1 cellular context compared by ENCODE assay signal in genomic region chr1:41032147-41032546, GRCh38.
TF ChIP-seq lines count a peak whose summit lies in the region.

No MANE protein-coding gene starts in this region.

TF ChIP-seq in HepG2, 621 proteins besides CTCF, POLR2A, EP300 and RAD21:
- TF ChIP-seq ZNF773 (CRISPR knock-in tag; IDR thresholded peaks at IDR 0.05; ENCODE audit: borderline replicate concordance) (no peak), ARNT (IDR thresholded peaks at IDR 0.05) (no peak), STAT6 (CRISPR knock-in tag; IDR thresholded peaks at IDR 0.05; ENCODE audit: borderline replicate concordance) (no peak), UBTF (CRISPR knock-in tag; IDR thresholded peaks at IDR 0.05) (no peak), ZNF788 (CRISPR knock-in tag; IDR thresholded peaks at IDR 0.05; ENCODE audit: borderline replicate concordance) (no peak), ZNF720 (CRISPR knock-in tag; IDR thresholded peaks at IDR 0.05) (no peak), RFX3 (CRISPR knock-in tag; IDR thresholded peaks at IDR 0.05) (no peak), ZNF101 (CRISPR knock-in tag; IDR thresholded peaks at IDR 0.05; ENCODE audit: borderline replicate concordance, low read depth) (no peak), NBN (conservative IDR thresholded peaks at IDR 0.05) (no peak), ZBTB7A (CRISPR knock-in tag; IDR thresholded peaks at IDR 0.05) (no peak), ZNF224 (CRISPR knock-in tag; IDR thresholded peaks at IDR 0.05) (no peak), ZMYM4 (CRISPR knock-in tag; IDR thresholded peaks at IDR 0.05) (no peak), ZNF747 (CRISPR knock-in tag; IDR thresholded peaks at IDR 0.05; ENCODE audit: borderline replicate concordance) (no peak), SAP130 (CRISPR knock-in tag; IDR thresholded peaks at IDR 0.05; ENCODE audit: low read depth) (no peak), ZNF790 (CRISPR knock-in tag; IDR thresholded peaks at IDR 0.05; ENCODE audit: borderline replicate concordance) (no peak), RBM39 (IDR thresholded peaks at IDR 0.05; ENCODE audit: low read depth, low read length, poor library complexity, severe bottlenecking) (no peak)
- TF ChIP-seq, protein P1, sequence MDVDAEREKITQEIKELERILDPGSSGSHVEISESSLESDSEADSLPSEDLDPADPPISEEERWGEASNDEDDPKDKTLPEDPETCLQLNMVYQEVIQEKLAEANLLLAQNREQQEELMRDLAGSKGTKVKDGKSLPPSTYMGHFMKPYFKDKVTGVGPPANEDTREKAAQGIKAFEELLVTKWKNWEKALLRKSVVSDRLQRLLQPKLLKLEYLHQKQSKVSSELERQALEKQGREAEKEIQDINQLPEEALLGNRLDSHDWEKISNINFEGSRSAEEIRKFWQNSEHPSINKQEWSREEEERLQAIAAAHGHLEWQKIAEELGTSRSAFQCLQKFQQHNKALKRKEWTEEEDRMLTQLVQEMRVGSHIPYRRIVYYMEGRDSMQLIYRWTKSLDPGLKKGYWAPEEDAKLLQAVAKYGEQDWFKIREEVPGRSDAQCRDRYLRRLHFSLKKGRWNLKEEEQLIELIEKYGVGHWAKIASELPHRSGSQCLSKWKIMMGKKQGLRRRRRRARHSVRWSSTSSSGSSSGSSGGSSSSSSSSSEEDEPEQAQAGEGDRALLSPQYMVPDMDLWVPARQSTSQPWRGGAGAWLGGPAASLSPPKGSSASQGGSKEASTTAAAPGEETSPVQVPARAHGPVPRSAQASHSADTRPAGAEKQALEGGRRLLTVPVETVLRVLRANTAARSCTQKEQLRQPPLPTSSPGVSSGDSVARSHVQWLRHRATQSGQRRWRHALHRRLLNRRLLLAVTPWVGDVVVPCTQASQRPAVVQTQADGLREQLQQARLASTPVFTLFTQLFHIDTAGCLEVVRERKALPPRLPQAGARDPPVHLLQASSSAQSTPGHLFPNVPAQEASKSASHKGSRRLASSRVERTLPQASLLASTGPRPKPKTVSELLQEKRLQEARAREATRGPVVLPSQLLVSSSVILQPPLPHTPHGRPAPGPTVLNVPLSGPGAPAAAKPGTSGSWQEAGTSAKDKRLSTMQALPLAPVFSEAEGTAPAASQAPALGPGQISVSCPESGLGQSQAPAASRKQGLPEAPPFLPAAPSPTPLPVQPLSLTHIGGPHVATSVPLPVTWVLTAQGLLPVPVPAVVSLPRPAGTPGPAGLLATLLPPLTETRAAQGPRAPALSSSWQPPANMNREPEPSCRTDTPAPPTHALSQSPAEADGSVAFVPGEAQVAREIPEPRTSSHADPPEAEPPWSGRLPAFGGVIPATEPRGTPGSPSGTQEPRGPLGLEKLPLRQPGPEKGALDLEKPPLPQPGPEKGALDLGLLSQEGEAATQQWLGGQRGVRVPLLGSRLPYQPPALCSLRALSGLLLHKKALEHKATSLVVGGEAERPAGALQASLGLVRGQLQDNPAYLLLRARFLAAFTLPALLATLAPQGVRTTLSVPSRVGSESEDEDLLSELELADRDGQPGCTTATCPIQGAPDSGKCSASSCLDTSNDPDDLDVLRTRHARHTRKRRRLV (CRISPR knock-in tag; IDR thresholded peaks at IDR 0.05): no peak
TF ChIP-seq in HepG2: peak in this region for 0.
